ENCODE assay signal across 12 cellular contexts in the genomic region with DNA sequence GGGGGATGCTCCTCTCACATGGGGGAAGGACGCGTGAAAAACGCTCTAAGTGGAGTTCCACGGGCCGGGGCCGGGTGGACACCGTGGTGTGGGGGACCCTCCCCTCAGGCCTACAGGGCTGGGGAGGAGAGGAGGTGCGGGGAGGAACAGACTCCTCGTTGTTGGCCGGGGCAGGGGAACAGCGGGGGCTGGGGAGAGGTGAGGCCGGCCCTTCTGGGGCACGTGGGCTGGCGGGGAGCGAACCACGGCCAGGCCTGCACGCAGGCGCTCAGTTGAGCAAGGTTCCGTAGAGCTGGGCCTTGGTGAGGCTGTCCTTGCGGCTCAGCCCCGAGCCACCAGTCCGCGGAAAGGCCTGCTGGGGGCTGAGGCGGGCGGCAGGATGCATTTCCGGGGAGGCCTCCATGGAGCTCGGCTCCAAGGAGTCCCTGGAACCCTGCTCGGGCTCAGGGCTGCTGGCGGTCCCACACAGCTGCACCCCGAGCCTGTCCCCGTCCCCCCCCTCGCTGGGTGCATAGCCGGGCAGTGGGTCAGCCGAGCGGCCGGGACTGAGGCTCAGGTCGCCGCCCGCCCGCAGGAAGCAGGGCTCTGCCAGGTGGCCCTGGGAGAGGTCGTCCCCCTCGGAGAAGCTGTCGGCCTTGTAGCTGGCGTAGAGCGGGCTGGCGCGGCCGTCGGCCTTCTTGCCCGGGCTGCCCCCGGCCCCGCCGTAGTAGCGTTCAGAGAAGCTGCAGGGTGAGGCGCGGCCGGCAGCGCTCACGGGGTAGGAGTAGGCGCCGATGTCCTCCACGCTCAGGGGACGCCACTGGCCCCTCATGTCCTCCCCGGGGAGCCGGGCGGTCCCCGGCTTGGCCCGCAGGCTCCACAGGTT. TPM values are rescaled to one million over a fixed set of nuclear protein-coding genes. Genes with fewer than 3 reads are reported as not detected.
DNase-seq lines count a peak whose midpoint lies in the region; ATAC-seq and TF ChIP-seq lines count a peak whose summit lies in the region.
"Had no signal": no experiment of that assay in that cellular context is flagged by ENCODE, and none has a peak within 500 bp of the region (broad histone marks: within the 10 kb centered on the region; RNA-seq: fewer than 3 reads in every experiment).

No MANE protein-coding gene starts in this region.

- ATAC-seq in left colon (no peak), gastrocnemius medialis (no peak), HG03025 (IDR thresholded peaks at IDR 0.05; ENCODE audit: low FRiP score, unreplicated experiment) (no peak), GM21576 (IDR thresholded peaks at IDR 0.05; ENCODE audit: unreplicated experiment) (no peak)

- TF ChIP-seq CTCF in Peyer's patch (IDR thresholded peaks at IDR 0.05) (no peak), colonic mucosa (IDR thresholded peaks at IDR 0.05) (no peak), gastrocnemius medialis (IDR thresholded peaks at IDR 0.05 in 4 of 5, conservative IDR thresholded peaks at IDR 0.05 in 1 of 5) (no peak), vagina (IDR thresholded peaks at IDR 0.05) (no peak)

- intact Hi-C loops in colonic mucosa (cut with DNase I) (no loop called here), left colon (cut with DNase I, micrococcal nuclease) (no loop called here), gastrocnemius medialis (cut with DNase I; ENCODE audit: low total_unique reads) (no loop called here), vagina (cut with DNase I) (no loop called here)

- in situ Hi-C loops in gastrocnemius medialis (cut with MboI; ENCODE audit: low sequenced_read_pairs in 4 of 4) = no loop called here

- H3K4me1 ChIP-seq in Peyer's patch (peaks cover 0 to 12% (median 0%) of the 10 kb centered on the region in 4 donors), colonic mucosa (peaks cover 8% of the 10 kb centered on the region), gastrocnemius medialis (peaks cover 0 to 7% of the 10 kb centered on the region in 2 donors), vagina (peaks cover 12% of the 10 kb centered on the region)

- no peak overlapping the region for H3K9ac ChIP-seq in colonic mucosa (ENCODE audit: low read depth in 2 of 2, low read length in 2 of 2)

- no peak overlapping the region for H3K27ac ChIP-seq in Peyer's patch
- H3K27ac ChIP-seq in colonic mucosa = no peak overlapping the region
- H3K27ac ChIP-seq in gastrocnemius medialis = no peak overlapping the region
- H3K27ac ChIP-seq in vagina = no peak overlapping the region

- H3K27me3 ChIP-seq in Peyer's patch (no peaks in the 10 kb centered on the region), colonic mucosa (no peaks in the 10 kb centered on the region), gastrocnemius medialis (no peaks in the 10 kb centered on the region), vagina (no peaks in the 10 kb centered on the region)

- no peaks in the 10 kb centered on the region for H3K9me3 ChIP-seq in Peyer's patch
- no peaks in the 10 kb centered on the region for H3K9me3 ChIP-seq in colonic mucosa
- no peaks in the 10 kb centered on the region for H3K9me3 ChIP-seq in gastrocnemius medialis
- H3K9me3 ChIP-seq in vagina = no peaks in the 10 kb centered on the region

- TF ChIP-seq POLR2A in Peyer's patch (IDR thresholded peaks at IDR 0.05) (no peak), gastrocnemius medialis (IDR thresholded peaks at IDR 0.05) (no peak), vagina (IDR thresholded peaks at IDR 0.05) (no peak)

- DNase-seq in Peyer's patch = peak in 2 of 3 donors; percentile 42 to 45
- DNase-seq in colonic mucosa = peak; percentile 14
- peak; percentile 4 to 20 for DNase-seq in left colon
- peak; percentile 1 to 10 for DNase-seq in gastrocnemius medialis
- DNase-seq in UCSD-AML1 (lab: John Stamatoyannopoulos, UW; ENCODE audit: unreplicated experiment) = no peak
- no peak for DNase-seq in vagina (ENCODE audit: extremely low spot score in 2 of 2)
- DNase-seq: HCEC 1CT, KBM-7, NCI-H2081 had no signal

- H3K36me3 ChIP-seq in Peyer's patch (no peaks in the 10 kb centered on the region), colonic mucosa (no peaks in the 10 kb centered on the region), gastrocnemius medialis (no peaks in the 10 kb centered on the region), vagina (no peaks in the 10 kb centered on the region)

- H3K4me3 ChIP-seq in Peyer's patch (no peak overlapping the region), colonic mucosa (no peak overlapping the region), gastrocnemius medialis (no peak overlapping the region), vagina (peak overlapping the region in 1 of 2 donors; percentile 28)
- H3K4me3 ChIP-seq: lung had no signal

RNA-seq across cellular contexts. Expression of a gene that starts 49.3 kb away (rescaled TPM):
- total RNA-seq in Peyer's patch (10 to 100 TPM in 1 of 4 donors, 1 to 10 TPM in 2, not detected in 1; 1.6 to 31.8 (median 6.6) TPM), colonic mucosa (under 1 TPM; 0.74 to 0.99 TPM), left colon (1 to 10 TPM; 1.4 to 2.0 TPM), gastrocnemius medialis (under 1 TPM in 3 of 4 donors, not detected in 1; 0.25 to 0.49 (median 0.26) TPM), vagina (3.4 TPM)

Comparison
In these comparisons a context has a peak if more than half of its experiments do, and no peak if none do; other contexts are left out.
1. DNase-seq: peak in Peyer's patch (2 of 3), colonic mucosa (single experiment), left colon (2 of 2) and gastrocnemius medialis (2 of 2); none in UCSD-AML1 (single experiment) and vagina (0 of 2).